Comparison of ENCODE assay signal across 8 cellular contexts in genomic region chr18:59070181-59070912, GRCh38.
DNase-seq lines count a peak whose midpoint lies in the region; ATAC-seq and TF ChIP-seq lines count a peak whose summit lies in the region.

No MANE protein-coding gene starts in this region.

- peaks cover 0 to 2% of the 10 kb centered on the region in 2 donors for H3K4me1 ChIP-seq in lung (ENCODE audit: control insufficient read depth in 2 of 2, insufficient read depth in 2 of 2, low read length in 2 of 2)

- H3K9me3 ChIP-seq in lung (ENCODE audit: control insufficient read depth in 2 of 2, insufficient read depth in 1 of 2, low read length in 1 of 2) = no peaks in the 10 kb centered on the region

- H3K4me3 ChIP-seq in lung = no peak overlapping the region

- H3K27me3 ChIP-seq in lung (ENCODE audit: control insufficient read depth, insufficient read depth) = no peaks in the 10 kb centered on the region

- TF ChIP-seq CTCF in lung (IDR thresholded peaks at IDR 0.05; ENCODE audit: control extremely low read depth, extremely low read depth) = peak; percentile 78

- H3K36me3 ChIP-seq in lung (ENCODE audit: control insufficient read depth in 2 of 2, insufficient read depth in 2 of 2, low read length in 2 of 2) = no peaks in the 10 kb centered on the region

- peak; percentile 73 for DNase-seq in activated gamma-delta T cell treated with Interleukin-2 at 50 U/mL for 16 hours
- DNase-seq in activated gamma-delta T cell (lab: John Stamatoyannopoulos, UW) = no peak
- DNase-seq in NCI-H748 treated with DMSO at 0.1 percent for 48 hours (lab: John Stamatoyannopoulos, UW) = peak; percentile 74
- DNase-seq in activated CD4-positive, alpha-beta T cell treated with anti-CD3 and anti-CD28 coated beads, Interleukin-2, amount 50 U/mL, for 4 hours = peak; percentile 73 to 79
- DNase-seq in ecto neural progenitor cell (ENCODE audit: low spot score) = peak; percentile 89
- peak; percentile 79 for DNase-seq in lung (ENCODE audit: low spot score)
- DNase-seq in stimulated activated CD8-positive, alpha-beta memory T cell treated with anti-CD3 and anti-CD28 coated beads, Interleukin-12 subunit alpha, Interleukin-12 subunit beta, amount 100 ng/mL, for 4 hours (ENCODE audit: low read depth) = peak; percentile 37

- no peak overlapping the region for H3K27ac ChIP-seq in lung (ENCODE audit: low read depth in 1 of 2, low read length in 1 of 2)

- 33 to 34% methylated on average over 19 of the region's 19 CpGs for WGBS in lung, 2 donors

- ATAC-seq in HG03175 (IDR thresholded peaks at IDR 0.05; ENCODE audit: unreplicated experiment) (peak; percentile 79), lung (ENCODE audit: insufficient read depth, low FRiP score) (peak; percentile 58)
